Comparison of ENCODE assay signal across 1 cellular context in the genomic region with DNA sequence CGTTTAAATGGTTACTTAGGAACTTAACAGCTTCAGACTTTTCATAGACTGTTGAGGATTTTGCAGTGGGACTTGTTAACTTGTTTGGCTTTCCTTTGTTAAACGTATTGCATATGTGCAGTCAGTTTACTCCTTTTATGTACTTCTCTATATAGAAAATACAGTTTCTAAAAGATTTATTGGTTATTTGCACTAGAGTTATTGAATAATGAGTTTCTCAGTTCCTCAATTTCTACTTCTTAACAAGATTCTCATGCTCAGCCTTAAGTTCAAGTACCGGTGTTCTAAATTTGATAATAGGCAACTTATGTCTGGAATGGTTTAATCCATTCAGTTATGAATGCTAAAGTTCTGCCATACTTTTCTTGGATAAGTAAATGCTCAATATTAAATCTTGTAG.
TF ChIP-seq lines count a peak whose summit lies in the region.

No MANE protein-coding gene starts in this region.

TF ChIP-seq in GM12878, 131 proteins besides CTCF, POLR2A, EP300 and RAD21:
- TF ChIP-seq SPI1 (IDR thresholded peaks at IDR 0.05; ENCODE audit: borderline replicate concordance, insufficient read depth, low read depth, low read length), result peak; percentile 87
- TF ChIP-seq STAT1 (conservative IDR thresholded peaks at IDR 0.05), result no peak
- TF ChIP-seq MTA2 (IDR thresholded peaks at IDR 0.05; ENCODE audit: low read depth), result peak; percentile 70
- no peak for TF ChIP-seq POU2F2 (IDR thresholded peaks at IDR 0.05; ENCODE audit: borderline replicate concordance, low read depth, low read length)
